In the genomic region with DNA sequence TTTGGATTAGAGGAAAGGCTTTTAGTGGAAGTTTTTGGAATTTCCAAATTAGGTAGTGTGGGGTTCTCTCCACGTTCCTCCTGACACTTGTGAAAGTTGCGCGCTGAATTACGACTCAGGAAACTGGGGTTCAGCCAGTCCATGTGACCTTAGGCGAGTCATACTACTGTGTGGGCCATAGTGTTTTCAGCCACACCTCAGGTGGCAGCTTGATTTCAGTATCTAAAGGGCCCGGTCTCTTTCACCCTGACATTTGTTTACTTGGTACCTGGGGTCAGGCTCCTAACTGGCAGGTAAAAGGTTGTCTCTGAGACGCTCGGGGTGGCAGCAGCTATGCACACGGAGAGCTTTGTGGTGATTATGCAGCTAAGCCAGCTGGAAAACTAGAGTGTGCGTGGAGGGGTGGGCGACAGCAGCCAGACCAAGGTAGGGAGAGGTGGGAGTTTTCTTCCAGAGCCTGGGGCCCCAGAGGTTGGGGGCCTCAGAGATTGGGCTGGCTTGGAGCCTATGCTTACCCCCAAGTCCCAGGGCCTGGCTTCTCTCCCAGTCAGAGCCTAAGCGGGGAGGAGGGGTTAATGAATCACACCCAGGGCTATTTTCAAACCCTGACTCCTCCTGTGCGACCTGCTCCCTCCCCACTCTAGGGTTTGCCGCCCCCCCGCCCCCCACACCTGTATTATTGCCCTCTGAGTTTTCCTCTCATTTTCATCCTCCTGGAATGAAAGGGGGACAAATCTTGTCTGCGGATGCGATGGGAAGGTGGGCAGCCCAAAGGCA, we compare ENCODE assay signal across 9 cellular contexts. TPM values are rescaled to one million over a fixed set of nuclear protein-coding genes. Genes with fewer than 3 reads are reported as not detected.
DNase-seq lines count a peak whose midpoint lies in the region; ATAC-seq, FAIRE-seq and TF ChIP-seq lines count a peak whose summit lies in the region.
"Had no signal": no experiment of that assay in that cellular context is flagged by ENCODE, and none has a peak within 500 bp of the region (broad histone marks: within the 10 kb centered on the region; RNA-seq: fewer than 3 reads in every experiment).

No MANE protein-coding gene starts in this region.

- peak overlapping the region; percentile 65 for H3K4me3 ChIP-seq in MM.1S (ENCODE audit: low read length)

- H3K27ac ChIP-seq in MM.1S (ENCODE audit: low read length), result peak overlapping the region; percentile 56; the same call in 1 of the 2 replicates

- no peak for FAIRE-seq in GM12891 (lab: Jason Lieb, UNC)

- TF ChIP-seq CTCF in MM.1S (IDR thresholded peaks at IDR 0.05; ENCODE audit: low read length), result no peak
- TF ChIP-seq CTCF in osteocyte (IDR thresholded peaks at IDR 0.05), result no peak

- H3K4me1 ChIP-seq in ES-I3 (ENCODE audit: insufficient read depth, low read length) (peaks cover 45% of the 10 kb centered on the region), MM.1S (ENCODE audit: low read length) (0 out of 2 replicates have a peak, but pooled peaks cover 5% of the 10 kb centered on the region)

- H3K27me3 ChIP-seq in MM.1S (replicated peaks; ENCODE audit: insufficient read depth, low read length), result no peaks in the 10 kb centered on the region

- no peaks in the 10 kb centered on the region for H3K9me2 ChIP-seq in MM.1S (replicated peaks; ENCODE audit: insufficient read depth, low read length)

- peaks cover 3% of the 10 kb centered on the region for H3K4me1 Mint-ChIP-seq in osteocyte (ENCODE audit: unreplicated experiment)

- no peak for TF ChIP-seq POLR2A in GM12891 (IDR thresholded peaks at IDR 0.05; ENCODE audit: low read depth, low read length)

- H3K79me2 ChIP-seq in MM.1S (ENCODE audit: low read length), result peaks cover 40% of the 10 kb centered on the region

- DNase-seq in MM.1S (peak; percentile 34), osteocyte (ENCODE audit: extremely low spot score, unreplicated experiment) (no peak), NCI-H2081 treated with DMSO at 0.1 percent for 48 hours (lab: John Stamatoyannopoulos, UW) (no peak), GM12891 (ENCODE audit: insufficient read length, low spot score) (no peak), HK-2 (ENCODE audit: unreplicated experiment) (no peak), NCI-H187 treated with DMSO at 0.1 percent for 48 hours (lab: John Stamatoyannopoulos, UW) (no peak)
- DNase-seq: NCI-H1436 treated with DMSO at 0.1 percent for 48 hours had no signal

- H2AFZ ChIP-seq in MM.1S (ENCODE audit: low read length), result peak overlapping the region; percentile 51

- peaks cover 17% of the 10 kb centered on the region; the same call in 1 of the 2 replicates for H3F3A ChIP-seq in MM.1S (ENCODE audit: insufficient read depth, low read length)

- H3K4me2 ChIP-seq in MM.1S (ENCODE audit: low read depth, low read length), result peak overlapping the region; percentile 65

- H3K27ac Mint-ChIP-seq in osteocyte (ENCODE audit: unreplicated experiment), result no peak overlapping the region

- H3K36me3 ChIP-seq in ES-I3 (ENCODE audit: insufficient read depth, low read length) (no peaks in the 10 kb centered on the region), MM.1S (replicated peaks; ENCODE audit: insufficient read depth, low read length) (no peaks in the 10 kb centered on the region)

- H3K9me3 ChIP-seq in ES-I3 (ENCODE audit: control insufficient read depth, insufficient read depth, low read length) (no peaks in the 10 kb centered on the region), MM.1S (replicated peaks; ENCODE audit: insufficient read depth, low read length) (no peaks in the 10 kb centered on the region)

- peak overlapping the region; percentile 62 for H3K4me3 Mint-ChIP-seq in osteocyte (ENCODE audit: unreplicated experiment)

- H4K20me1 ChIP-seq in MM.1S (ENCODE audit: insufficient read depth, low read length), result no peaks in the 10 kb centered on the region

- no peaks in the 10 kb centered on the region for H3K27me3 Mint-ChIP-seq in osteocyte (ENCODE audit: unreplicated experiment)

- no peaks in the 10 kb centered on the region for H3K36me3 Mint-ChIP-seq in osteocyte (ENCODE audit: unreplicated experiment)

- H3K9ac ChIP-seq in ES-I3 (ENCODE audit: low read depth, low read length) (peak overlapping the region; percentile 59; the same call in 1 of the 2 replicates), MM.1S (ENCODE audit: low read length) (peak overlapping the region; percentile 59; the same call in 1 of the 2 replicates)

- H3K9me3 Mint-ChIP-seq in osteocyte (ENCODE audit: unreplicated experiment), result peaks cover 8% of the 10 kb centered on the region

- peak; percentile 42 for ATAC-seq in esophagus mucosa

TF ChIP-seq in GM12891, 5 proteins besides CTCF, POLR2A, EP300 and RAD21:
- no peak for TF ChIP-seq POU2F2 (IDR thresholded peaks at IDR 0.05; ENCODE audit: low read depth, low read length)
- no peak for TF ChIP-seq SPI1 (IDR thresholded peaks at IDR 0.05; ENCODE audit: low read depth, low read length)
- no peak for TF ChIP-seq PAX5 (IDR thresholded peaks at IDR 0.05; ENCODE audit: insufficient read depth, low read length, severe bottlenecking)
- TF ChIP-seq POLR2AphosphoS5 (IDR thresholded peaks at IDR 0.05; ENCODE audit: low read depth, low read length), result no peak
- TF ChIP-seq TAF1 (IDR thresholded peaks at IDR 0.05; ENCODE audit: low read depth, low read length), result no peak

RNA-seq across cellular contexts. Expression of a gene that starts 47.2 kb away (rescaled TPM):
- total RNA-seq in esophagus mucosa (0.96 TPM), osteocyte (1.4 and 1.7 TPM in 2 replicates)
- 0.03 TPM for polyA plus RNA-seq in GM12891 (2012; ENCODE audit: low read depth, missing spikeins)
